ENCODE assay signal across 8 cellular contexts in the genomic region with DNA sequence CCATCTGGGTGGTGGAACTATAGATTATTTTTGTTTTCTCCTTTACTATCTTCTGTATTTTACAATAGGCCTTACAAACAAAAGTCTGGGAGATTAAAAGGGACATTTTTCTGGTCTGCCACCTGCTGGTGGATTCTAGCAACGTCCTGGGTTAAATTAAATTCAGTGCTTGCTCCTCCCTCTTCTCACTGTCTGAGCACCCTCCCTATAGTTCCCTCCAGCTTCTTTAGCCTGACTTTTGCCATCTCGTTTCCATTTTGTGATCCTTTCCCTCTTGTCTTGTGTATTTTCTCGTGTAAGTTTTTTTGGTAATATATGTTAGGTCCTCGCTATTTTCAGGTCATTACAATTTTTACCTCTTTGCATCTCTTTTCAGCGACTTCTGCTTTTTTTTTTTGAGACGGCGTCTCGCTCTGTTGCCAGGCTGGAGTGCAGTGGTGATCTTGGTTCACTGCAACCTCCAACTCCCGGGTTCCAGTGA. TPM values are rescaled to one million over a fixed set of nuclear protein-coding genes. Genes with fewer than 3 reads are reported as not detected.
A peak's percentile ranks its signal among the peaks of the same experiment; 100 is the strongest.
DNase-seq lines count a peak whose midpoint lies in the region; ATAC-seq and TF ChIP-seq lines count a peak whose summit lies in the region.

No MANE protein-coding gene starts in this region.

- H3K27ac ChIP-seq in GM23248 (no peak overlapping the region), adrenal gland (no peak overlapping the region), gastrocnemius medialis (no peak overlapping the region)

- no peak overlapping the region for H3K9ac ChIP-seq in GM23248

- H3K79me2 ChIP-seq in GM23248 (ENCODE audit: insufficient read depth): no peaks in the 10 kb centered on the region

- DNase-seq in GDM1 (lab: John Stamatoyannopoulos, UW) (peak; percentile 24), GM23248 (peak; percentile 75), MG63 (peak; percentile 32), T follicular helper cell (ENCODE audit: low read depth) (peak; percentile 41), adrenal gland (peak; percentile 60 to 91 (median 73)), left ventricle myocardium superior (peak; percentile 50), gastrocnemius medialis (peak in 1 of 2 donors; percentile 52), omental fat pad (ENCODE audit: low spot score) (no peak)

- no peak overlapping the region for H3K4me2 ChIP-seq in GM23248 (ENCODE audit: unreplicated experiment)

- no peak overlapping the region for H3K4me3 ChIP-seq in GM23248
- H3K4me3 ChIP-seq in MG63: no peak overlapping the region
- no peak overlapping the region for H3K4me3 ChIP-seq in adrenal gland
- H3K4me3 ChIP-seq in gastrocnemius medialis: no peak overlapping the region

- TF ChIP-seq POLR2A in adrenal gland (IDR thresholded peaks at IDR 0.05): no peak
- TF ChIP-seq POLR2A in gastrocnemius medialis (IDR thresholded peaks at IDR 0.05): no peak

- ATAC-seq in left ventricle myocardium superior (peak; percentile 79), gastrocnemius medialis (peak; percentile 74 to 84), omental fat pad (ENCODE audit: low FRiP score) (no peak)

- H3F3A ChIP-seq in GM23248 (ENCODE audit: insufficient read depth): peaks cover 37% of the 10 kb centered on the region

- H3K9me3 ChIP-seq in GM23248 (ENCODE audit: low read depth) (no peaks in the 10 kb centered on the region), MG63 (peaks cover 2% of the 10 kb centered on the region), adrenal gland (replicated peaks in 1 of 3) (no peaks in the 10 kb centered on the region), gastrocnemius medialis (no peaks in the 10 kb centered on the region)

- TF ChIP-seq CTCF in adrenal gland (IDR thresholded peaks at IDR 0.05): peak; percentile 75 to 86 (median 80)
- peak; percentile 49 to 71 (median 69) for TF ChIP-seq CTCF in gastrocnemius medialis (IDR thresholded peaks at IDR 0.05 in 4 of 5, conservative IDR thresholded peaks at IDR 0.05 in 1 of 5)
- TF ChIP-seq CTCF in omental fat pad (IDR thresholded peaks at IDR 0.05): peak in 1 of 3 donors; percentile 65

- H3K4me1 ChIP-seq in GM23248 (ENCODE audit: insufficient read depth) (peaks cover 21% of the 10 kb centered on the region), adrenal gland (replicated peaks in 1 of 2) (peaks cover 4 to 7% of the 10 kb centered on the region in 2 donors), gastrocnemius medialis (peaks cover 0 to 4% of the 10 kb centered on the region in 2 donors)

- no peak overlapping the region for H2AFZ ChIP-seq in GM23248

- no peaks in the 10 kb centered on the region for H3K9me2 ChIP-seq in GM23248 (ENCODE audit: insufficient read depth)

- intact Hi-C loops in adrenal gland (cut with DNase I) (loop anchor here (10.0 kb wide), 4 partner anchors 49 to 429 kb away; partner anchors contain the start of gene TASOR2 (in 1 of the 2)), left ventricle myocardium superior (cut with micrococcal nuclease) (no loop called here), gastrocnemius medialis (cut with DNase I; ENCODE audit: low total_unique reads) (loop anchor here (1.0 to 5.0 kb wide), 4 partner anchors 60 to 431 kb away; partner anchors contain the start of gene GDI2)

- 47 to 53% methylated on average over 9 of the region's 9 CpGs for WGBS in GM23248 (ENCODE audit: low coverage in 1 of 2, low lambda C conversion rate in 2 of 2, missing lambda C conversion rate in 2 of 2), 2 experiments
- 41 to 45% (median 42%) methylated on average over 9 of the region's 9 CpGs for WGBS in adrenal gland, 4 donors

- H3K36me3 ChIP-seq in GM23248 (ENCODE audit: low read depth) (peaks cover 6% of the 10 kb centered on the region), MG63 (peaks cover 18% of the 10 kb centered on the region), adrenal gland (replicated peaks in 1 of 2) (peaks cover 0 to 22% of the 10 kb centered on the region in 2 donors), gastrocnemius medialis (peaks cover 0 to 39% of the 10 kb centered on the region in 2 donors)

- H3K27me3 ChIP-seq in GM23248 (replicated peaks; ENCODE audit: insufficient read depth) (no peaks in the 10 kb centered on the region), MG63 (no peaks in the 10 kb centered on the region), adrenal gland (no peaks in the 10 kb centered on the region), gastrocnemius medialis (no peaks in the 10 kb centered on the region)

- in situ Hi-C loops in GM23248 (cut with MboI) (no loop called here), gastrocnemius medialis (cut with MboI; ENCODE audit: low sequenced_read_pairs in 4 of 4) (loop anchor here (10.0 to 25.0 kb wide), 4 partner anchors 186 to 436 kb away; partner anchors contain the start of gene TASOR2 (in 4 of the 4))

- H4K20me1 ChIP-seq in GM23248 (ENCODE audit: insufficient read depth): no peaks in the 10 kb centered on the region

RNA-seq across cellular contexts. Expression of gene ANKRD16, which starts 16.1 kb away (rescaled TPM):
- total RNA-seq in GM23248 (2014; rRNA removed; shearing (Covaris generic)): 5.4 and 5.9 TPM in 2 replicates
- polyA plus RNA-seq in GM23248 (2016; fragmentation: Nextera tagmentation; extraction: Ambion mirVana): 2.7 and 3.1 TPM in 2 replicates
- 7.4 and 12.2 TPM in 2 replicates for total RNA-seq in MG63 (2014; rRNA removed; shearing (Covaris generic); ENCODE audit: low replicate concordance)
- 10 to 100 TPM in 3 of 8 donors, 1 to 10 TPM in 5; 5.9 to 12.4 (median 7.0) TPM for total RNA-seq in adrenal gland
- polyA plus RNA-seq in adrenal gland: 1 to 10 TPM; 4.0 to 6.1 (median 5.8) TPM
- total RNA-seq in left ventricle myocardium superior: 3.8 TPM
- total RNA-seq in gastrocnemius medialis: 1 to 10 TPM; 1.4 to 5.4 (median 3.8) TPM
- 1 to 10 TPM; 4.1 to 8.7 (median 5.8) TPM for total RNA-seq in omental fat pad

RNA-seq across cellular contexts. Expression of gene FBH1, which starts 16.5 kb away (rescaled TPM):
- 79.3 and 87.6 TPM in 2 replicates for total RNA-seq in GM23248 (2014; rRNA removed; shearing (Covaris generic))
- polyA plus RNA-seq in GM23248 (2016; fragmentation: Nextera tagmentation; extraction: Ambion mirVana) (66.4 and 71.4 TPM in 2 replicates), adrenal gland (100 to 1,000 TPM in 2 of 3 donors, 10 to 100 TPM in 1; 91.4 to 154 (median 137) TPM)
- 54.3 and 98.6 TPM in 2 replicates for total RNA-seq in MG63 (2014; rRNA removed; shearing (Covaris generic); ENCODE audit: low replicate concordance)
- total RNA-seq in adrenal gland (100 to 1,000 TPM in 4 of 8 donors, 10 to 100 TPM in 4; 68.9 to 165 (median 99.2) TPM), left ventricle myocardium superior (78.7 TPM), gastrocnemius medialis (10 to 100 TPM; 62.6 to 96.9 (median 68.2) TPM), omental fat pad (100 to 1,000 TPM in 1 of 4 donors, 10 to 100 TPM in 3; 79.2 to 129 (median 81.4) TPM)
